9 cellular contexts compared by ENCODE assay signal in the genomic region with DNA sequence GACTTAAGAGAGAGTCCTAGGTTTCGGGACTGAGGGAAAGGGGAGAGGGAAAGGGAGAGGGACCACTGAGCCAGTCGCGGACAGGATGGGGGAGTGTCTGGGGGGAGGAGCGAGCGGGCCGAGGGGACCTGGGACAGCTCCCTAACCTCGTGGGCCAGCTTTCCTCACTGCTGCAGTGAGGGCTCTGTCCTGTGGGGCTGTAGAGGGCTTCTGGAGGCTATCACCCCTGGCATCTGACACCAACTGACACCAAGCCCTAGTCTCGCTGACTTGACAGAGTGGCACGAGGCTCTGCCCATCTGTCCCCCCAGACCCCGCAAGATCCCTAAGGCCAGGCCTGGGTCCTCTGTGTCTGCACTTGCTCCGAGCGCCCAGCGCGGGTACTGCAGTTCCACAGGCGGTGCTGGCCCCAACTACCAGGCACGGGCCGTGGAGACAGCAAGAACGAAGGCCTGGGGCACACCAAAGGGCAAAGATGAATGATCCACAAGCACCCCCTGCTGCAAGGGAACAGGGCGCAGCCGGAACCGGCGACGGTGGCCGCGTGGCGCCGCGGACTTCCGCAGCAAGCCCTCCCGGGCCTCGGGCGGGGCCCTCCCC. TPM values are rescaled to one million over a fixed set of nuclear protein-coding genes. Genes with fewer than 3 reads are reported as not detected.
DNase-seq lines count a peak whose midpoint lies in the region; ATAC-seq, FAIRE-seq and TF ChIP-seq lines count a peak whose summit lies in the region.
"Had no signal": no experiment of that assay in that cellular context is flagged by ENCODE, and none has a peak within 500 bp of the region (broad histone marks: within the 10 kb centered on the region; RNA-seq: fewer than 3 reads in every experiment).

No MANE protein-coding gene starts in this region.

- no peaks in the 10 kb centered on the region for H3K79me2 ChIP-seq in HepG2 (ENCODE audit: insufficient read depth, low read length)

- intact Hi-C loops in HepG2 (cut with micrococcal nuclease; ENCODE audit: unreplicated experiment): no loop called here

- POLR2A ChIA-PET in HepG2 (lab: Yijun Ruan, JAX): interaction anchor here (1.0 to 2.0 kb wide), 3 partner anchors 19 to 153 kb away, joined by 3 to 10 read pairs (median 9); no protein-coding TSS in a partner anchor

- H3K9ac ChIP-seq in HepG2 (ENCODE audit: insufficient read depth, low read depth, low read length): peak overlapping the region; percentile 71

- TF ChIP-seq RAD21 in HepG2 (CRISPR knock-in tag; IDR thresholded peaks at IDR 0.05): no peak

- H3K9me3 ChIP-seq in HepG2 (ENCODE audit: low read length): no peaks in the 10 kb centered on the region

- in situ Hi-C loops in HepG2 (cut with HindIII; ENCODE audit: extremely low pct_ligation_motif_present, low pct_unique_long_range_greater_than_20kb): loop anchor here (5.0 kb wide), 1 partner anchor 37 kb away; no protein-coding TSS in a partner anchor

- no peak for FAIRE-seq in HepG2 (lab: Jason Lieb, UNC)

- DNase-seq in AG10803 (ENCODE audit: low read depth): peak; percentile 21
- peak in 1 of 2 donors; percentile 34 for DNase-seq in cardiac fibroblast (ENCODE audit: low read depth in 2 of 2)
- DNase-seq in HepG2 (ENCODE audit: low spot score): no peak
- peak; percentile 46 for DNase-seq in stimulated activated naive CD4-positive, alpha-beta T cell treated with Interleukin-2 at 50 U/mL for 16 hours (lab: John Stamatoyannopoulos, UW)
- no peak for DNase-seq in T1000 (lab: John Stamatoyannopoulos, UW)

- TF ChIP-seq POLR2A in HepG2 (IDR thresholded peaks at IDR 0.05; ENCODE audit: insufficient read depth in 1 of 2, low read depth in 2 of 2, low read length in 2 of 2): no peak

- ATAC-seq in GM18511 (IDR thresholded peaks at IDR 0.05; ENCODE audit: unreplicated experiment) (peak; percentile 47), HG02943 (IDR thresholded peaks at IDR 0.05; ENCODE audit: low read depth, unreplicated experiment) (peak; percentile 34), HepG2 (peak; percentile 67)

- CTCF ChIA-PET in HepG2 (lab: Yijun Ruan, JAX; ENCODE audit: low intra/inter-chr PET ratio, low total read pairs): interaction anchor here (2.5 kb wide), 1 partner anchor 38 kb away, joined by 17 read pairs; no protein-coding TSS in a partner anchor

- TF ChIP-seq CTCF in AG10803 (conservative IDR thresholded peaks at IDR 0.05; ENCODE audit: low read length) (no peak; the same call in 1 of the 2 replicates), cardiac fibroblast (IDR thresholded peaks at IDR 0.05; ENCODE audit: low read depth, low read length) (peak; percentile 13), HepG2 (CRISPR knock-in tag; IDR thresholded peaks at IDR 0.05) (peak; percentile 34)

- no peaks in the 10 kb centered on the region; a peak in 1 of 5 replicates for H3K36me3 ChIP-seq in HepG2 (replicated peaks in 1 of 2; ENCODE audit: control insufficient read depth in 1 of 2, insufficient read depth in 2 of 2, low read length in 2 of 2)

- H3K4me3 ChIP-seq in AG10803 (ENCODE audit: low read length): peak overlapping the region; percentile 59
- H3K4me3 ChIP-seq in cardiac fibroblast (replicated peaks in 1 of 2; ENCODE audit: low read depth in 2 of 2, low read length in 2 of 2): peak overlapping the region; percentile 64 to 70
- H3K4me3 ChIP-seq in HepG2 (replicated peaks in 1 of 3; ENCODE audit: insufficient read depth in 1 of 3, low read depth in 2 of 3, low read length in 3 of 3): peak overlapping the region; percentile 62 to 78 (median 73); a peak in 5 of 6 replicates

- no TSS peak for BruUV-seq in HepG2 (replicated peaks; lab: Mats Ljungman, UMichigan)

- peak overlapping the region; percentile 84 for H3K4me2 ChIP-seq in HepG2 (ENCODE audit: low read depth, low read length)

- no peaks in the 10 kb centered on the region for H4K20me1 ChIP-seq in HepG2 (ENCODE audit: insufficient read depth, low read length)

- TF ChIP-seq EP300 in HepG2 (IDR thresholded peaks at IDR 0.05; ENCODE audit: low read depth in 2 of 2, low read length in 2 of 2) (no peak), HepG2 (CRISPR knock-in tag; IDR thresholded peaks at IDR 0.05; ENCODE audit: borderline replicate concordance) (no peak)

- no peaks in the 10 kb centered on the region; a peak in 1 of 5 replicates for H3K27me3 ChIP-seq in HepG2 (ENCODE audit: control insufficient read depth in 1 of 2, insufficient read depth in 2 of 2, low read length in 2 of 2)

- H3K27ac ChIP-seq in HepG2 (ENCODE audit: extremely low read length, insufficient read depth, low read length): peak overlapping the region; percentile 54

- WGBS in HepG2 (ENCODE audit: low lambda C conversion rate): 0% methylated on average over 3 of the region's 32 CpGs

- H3K4me1 ChIP-seq in HepG2 (ENCODE audit: insufficient read depth, low read length): peaks cover 11% of the 10 kb centered on the region

- no peak overlapping the region for H2AFZ ChIP-seq in HepG2 (ENCODE audit: low read length)

RNA-seq across cellular contexts. Expression of a gene that starts 0.5 kb away (rescaled TPM):
- polyA plus RNA-seq in PFSK-1 (2012; ENCODE audit: insufficient read length, low read depth): 69.5 TPM
- 42.4 and 52.1 TPM in 2 replicates for total RNA-seq in HepG2 (2016; rRNA removed; fragmentation: Illumina TruSeq; extraction: Trizol)
- 11.6 and 12.0 TPM in 2 replicates for total RNA-seq in HepG2 (2016; cell fraction: cytosol; rRNA removed; fragmentation: Illumina TruSeq; extraction: Trizol; ENCODE audit: low read depth)
- 39.2 and 51.8 TPM in 2 replicates for total RNA-seq in HepG2 (2016; cell fraction: insoluble cytoplasmic fraction; rRNA removed; fragmentation: Illumina TruSeq; extraction: Trizol)
- 14.9 and 17.2 TPM in 2 replicates for total RNA-seq in HepG2 (2016; cell fraction: membrane; rRNA removed; fragmentation: Illumina TruSeq; extraction: Trizol)
- total RNA-seq in HepG2 (2016; cell fraction: nucleus; rRNA removed; fragmentation: Illumina TruSeq; extraction: Trizol): 18.7 and 21.6 TPM in 2 replicates
- polyA plus RNA-seq in HepG2 (2011; rRNA removed): 9.1 and 10.9 TPM in 2 replicates
- polyA plus RNA-seq in HepG2 (2011; cell fraction: cytosol; rRNA removed): 9.4 and 15.2 TPM in 2 replicates
- 19.4 and 23.3 TPM in 2 replicates for polyA plus RNA-seq in HepG2 (2011; cell fraction: nucleus; rRNA removed)
- 8.2 and 11.4 TPM in 2 replicates for polyA plus RNA-seq in HepG2 (2012)
- polyA plus RNA-seq in HepG2 (2016; cell fraction: cytosol; fragmentation: Illumina TruSeq; extraction: Trizol; ENCODE audit: low read depth): 6.9 and 7.7 TPM in 2 replicates
- polyA plus RNA-seq in HepG2 (2016; cell fraction: insoluble cytoplasmic fraction; fragmentation: Illumina TruSeq; extraction: Trizol; ENCODE audit: low read depth): 32.6 and 41.1 TPM in 2 replicates
- polyA plus RNA-seq in HepG2 (2016; cell fraction: membrane; fragmentation: Illumina TruSeq; extraction: Trizol; ENCODE audit: low read depth): 10.1 and 11.1 TPM in 2 replicates
- polyA plus RNA-seq in HepG2 (2016; cell fraction: nucleus; fragmentation: Illumina TruSeq; extraction: Trizol; ENCODE audit: insufficient read depth, low read depth): 35.1 and 45.0 TPM in 2 replicates
- polyA minus RNA-seq in HepG2 (2011; rRNA and poly(A)+ RNA removed; ENCODE audit: low replicate concordance): 18.6 and 73.7 TPM in 2 replicates
- 5.5 and 7.6 TPM in 2 replicates for polyA minus RNA-seq in HepG2 (2011; cell fraction: cytosol; rRNA and poly(A)+ RNA removed)
- polyA minus RNA-seq in HepG2 (2011; cell fraction: nucleus; rRNA and poly(A)+ RNA removed): 3.6 and 9.3 TPM in 2 replicates

RNA-seq across cellular contexts. Expression of a gene that starts 24.1 kb away (rescaled TPM):
- polyA plus RNA-seq in PFSK-1 (2012; ENCODE audit: insufficient read length, low read depth): 0.78 TPM
- total RNA-seq in HepG2 (2016; rRNA removed; fragmentation: Illumina TruSeq; extraction: Trizol): 0.18 TPM in 1 of 2 replicates, not detected in the other
- total RNA-seq in HepG2 (2016; cell fraction: cytosol; rRNA removed; fragmentation: Illumina TruSeq; extraction: Trizol; ENCODE audit: low read depth): 1.2 TPM in 1 of 2 replicates, not detected in the other
- total RNA-seq in HepG2 (2016; cell fraction: insoluble cytoplasmic fraction; rRNA removed; fragmentation: Illumina TruSeq; extraction: Trizol): 0.22 TPM in 1 of 2 replicates, not detected in the other
- total RNA-seq in HepG2 (2016; cell fraction: membrane; rRNA removed; fragmentation: Illumina TruSeq; extraction: Trizol): 0.19 and 0.21 TPM in 2 replicates
- total RNA-seq in HepG2 (2016; cell fraction: nucleus; rRNA removed; fragmentation: Illumina TruSeq; extraction: Trizol): 0.50 and 0.62 TPM in 2 replicates
- 0.13 and 0.17 TPM in 2 replicates for polyA plus RNA-seq in HepG2 (2011; rRNA removed)
- polyA plus RNA-seq in HepG2 (2011; cell fraction: cytosol; rRNA removed): 0.09 and 0.21 TPM in 2 replicates
- 1.2 and 2.1 TPM in 2 replicates for polyA plus RNA-seq in HepG2 (2011; cell fraction: nucleus; rRNA removed)
- not detected in 2 replicates for polyA plus RNA-seq in HepG2 (2012)
- 0.18 TPM in 1 of 2 replicates, not detected in the other for polyA plus RNA-seq in HepG2 (2016; cell fraction: cytosol; fragmentation: Illumina TruSeq; extraction: Trizol; ENCODE audit: low read depth)
- 0.19 TPM in 1 of 2 replicates, not detected in the other for polyA plus RNA-seq in HepG2 (2016; cell fraction: insoluble cytoplasmic fraction; fragmentation: Illumina TruSeq; extraction: Trizol; ENCODE audit: low read depth)
- 0.15 TPM in 1 of 2 replicates, not detected in the other for polyA plus RNA-seq in HepG2 (2016; cell fraction: membrane; fragmentation: Illumina TruSeq; extraction: Trizol; ENCODE audit: low read depth)
- polyA plus RNA-seq in HepG2 (2016; cell fraction: nucleus; fragmentation: Illumina TruSeq; extraction: Trizol; ENCODE audit: insufficient read depth, low read depth): 0.38 TPM in 1 of 2 replicates, not detected in the other
- polyA minus RNA-seq in HepG2 (2011; rRNA and poly(A)+ RNA removed; ENCODE audit: low replicate concordance): 0.24 and 0.87 TPM in 2 replicates
- polyA minus RNA-seq in HepG2 (2011; cell fraction: cytosol; rRNA and poly(A)+ RNA removed): not detected in 2 replicates
- polyA minus RNA-seq in HepG2 (2011; cell fraction: nucleus; rRNA and poly(A)+ RNA removed): 1.3 and 1.6 TPM in 2 replicates

RNA-seq across cellular contexts. Expression of a gene that starts 24.9 kb away (rescaled TPM):
- 571 TPM for polyA plus RNA-seq in PFSK-1 (2012; ENCODE audit: insufficient read length, low read depth)
- 0.18 TPM in 1 of 2 replicates, not detected in the other for total RNA-seq in HepG2 (2016; rRNA removed; fragmentation: Illumina TruSeq; extraction: Trizol)
- not detected in 2 replicates for total RNA-seq in HepG2 (2016; cell fraction: cytosol; rRNA removed; fragmentation: Illumina TruSeq; extraction: Trizol; ENCODE audit: low read depth)
- 0.19 TPM in 1 of 2 replicates, not detected in the other for total RNA-seq in HepG2 (2016; cell fraction: insoluble cytoplasmic fraction; rRNA removed; fragmentation: Illumina TruSeq; extraction: Trizol)
- total RNA-seq in HepG2 (2016; cell fraction: membrane; rRNA removed; fragmentation: Illumina TruSeq; extraction: Trizol): 0.06 and 0.21 TPM in 2 replicates
- total RNA-seq in HepG2 (2016; cell fraction: nucleus; rRNA removed; fragmentation: Illumina TruSeq; extraction: Trizol): 0.25 and 0.85 TPM in 2 replicates
- polyA plus RNA-seq in HepG2 (2011; rRNA removed): 0.40 and 0.63 TPM in 2 replicates
- 0.28 and 0.54 TPM in 2 replicates for polyA plus RNA-seq in HepG2 (2011; cell fraction: cytosol; rRNA removed)
- polyA plus RNA-seq in HepG2 (2011; cell fraction: nucleus; rRNA removed): 0.54 and 0.85 TPM in 2 replicates
- 1.5 and 1.9 TPM in 2 replicates for polyA plus RNA-seq in HepG2 (2012)
- polyA plus RNA-seq in HepG2 (2016; cell fraction: cytosol; fragmentation: Illumina TruSeq; extraction: Trizol; ENCODE audit: low read depth): 0.10 and 0.11 TPM in 2 replicates
- 0.26 TPM in 1 of 2 replicates, not detected in the other for polyA plus RNA-seq in HepG2 (2016; cell fraction: insoluble cytoplasmic fraction; fragmentation: Illumina TruSeq; extraction: Trizol; ENCODE audit: low read depth)
- 0.49 and 1.0 TPM in 2 replicates for polyA plus RNA-seq in HepG2 (2016; cell fraction: membrane; fragmentation: Illumina TruSeq; extraction: Trizol; ENCODE audit: low read depth)
- 0.98 and 1.4 TPM in 2 replicates for polyA plus RNA-seq in HepG2 (2016; cell fraction: nucleus; fragmentation: Illumina TruSeq; extraction: Trizol; ENCODE audit: insufficient read depth, low read depth)
- polyA minus RNA-seq in HepG2 (2011; rRNA and poly(A)+ RNA removed; ENCODE audit: low replicate concordance): 1.3 TPM in 1 of 2 replicates, not detected in the other
- polyA minus RNA-seq in HepG2 (2011; cell fraction: cytosol; rRNA and poly(A)+ RNA removed): 0.99 and 1.3 TPM in 2 replicates
- polyA minus RNA-seq in HepG2 (2011; cell fraction: nucleus; rRNA and poly(A)+ RNA removed): 0.37 and 0.77 TPM in 2 replicates
- total RNA-seq: T-helper 2 cell treated with Interferon-gamma antibody and Interleukin-4, amounts not matched to agents 100 ng/mL and 5 ng/mL, for 36 hours had no signal

RNA-seq across cellular contexts. Expression of a gene that starts 47.5 kb away (rescaled TPM):
- 0.92 TPM for polyA plus RNA-seq in PFSK-1 (2012; ENCODE audit: insufficient read length, low read depth)
- total RNA-seq in HepG2 (2016; rRNA removed; fragmentation: Illumina TruSeq; extraction: Trizol): not detected in 2 replicates
- total RNA-seq in HepG2 (2016; cell fraction: cytosol; rRNA removed; fragmentation: Illumina TruSeq; extraction: Trizol; ENCODE audit: low read depth): not detected in 2 replicates
- total RNA-seq in HepG2 (2016; cell fraction: insoluble cytoplasmic fraction; rRNA removed; fragmentation: Illumina TruSeq; extraction: Trizol): not detected in 2 replicates
- total RNA-seq in HepG2 (2016; cell fraction: membrane; rRNA removed; fragmentation: Illumina TruSeq; extraction: Trizol): not detected in 2 replicates
- not detected in 2 replicates for total RNA-seq in HepG2 (2016; cell fraction: nucleus; rRNA removed; fragmentation: Illumina TruSeq; extraction: Trizol)
- polyA plus RNA-seq in HepG2 (2011; rRNA removed): not detected in 2 replicates
- not detected in 2 replicates for polyA plus RNA-seq in HepG2 (2011; cell fraction: cytosol; rRNA removed)
- polyA plus RNA-seq in HepG2 (2011; cell fraction: nucleus; rRNA removed): not detected in 2 replicates
- polyA plus RNA-seq in HepG2 (2012): not detected in 2 replicates
- polyA plus RNA-seq in HepG2 (2016; cell fraction: cytosol; fragmentation: Illumina TruSeq; extraction: Trizol; ENCODE audit: low read depth): not detected in 2 replicates
- not detected in 2 replicates for polyA plus RNA-seq in HepG2 (2016; cell fraction: insoluble cytoplasmic fraction; fragmentation: Illumina TruSeq; extraction: Trizol; ENCODE audit: low read depth)
- polyA plus RNA-seq in HepG2 (2016; cell fraction: membrane; fragmentation: Illumina TruSeq; extraction: Trizol; ENCODE audit: low read depth): not detected in 2 replicates
- polyA plus RNA-seq in HepG2 (2016; cell fraction: nucleus; fragmentation: Illumina TruSeq; extraction: Trizol; ENCODE audit: insufficient read depth, low read depth): not detected in 2 replicates
- not detected in 2 replicates for polyA minus RNA-seq in HepG2 (2011; rRNA and poly(A)+ RNA removed; ENCODE audit: low replicate concordance)
- polyA minus RNA-seq in HepG2 (2011; cell fraction: cytosol; rRNA and poly(A)+ RNA removed): not detected in 2 replicates
- polyA minus RNA-seq in HepG2 (2011; cell fraction: nucleus; rRNA and poly(A)+ RNA removed): not detected in 2 replicates
- total RNA-seq: T-helper 2 cell treated with Interferon-gamma antibody and Interleukin-4, amounts not matched to agents 100 ng/mL and 5 ng/mL, for 36 hours had no signal

RNA-seq across cellular contexts. Expression of a gene that starts 58.6 kb away (rescaled TPM):
- not detected for polyA plus RNA-seq in PFSK-1 (2012; ENCODE audit: insufficient read length, low read depth)
- total RNA-seq in HepG2 (2016; rRNA removed; fragmentation: Illumina TruSeq; extraction: Trizol): 0.02 and 0.03 TPM in 2 replicates
- not detected in 2 replicates for total RNA-seq in HepG2 (2016; cell fraction: cytosol; rRNA removed; fragmentation: Illumina TruSeq; extraction: Trizol; ENCODE audit: low read depth)
- total RNA-seq in HepG2 (2016; cell fraction: insoluble cytoplasmic fraction; rRNA removed; fragmentation: Illumina TruSeq; extraction: Trizol): 0.02 and 0.03 TPM in 2 replicates
- not detected in 2 replicates for total RNA-seq in HepG2 (2016; cell fraction: membrane; rRNA removed; fragmentation: Illumina TruSeq; extraction: Trizol)
- total RNA-seq in HepG2 (2016; cell fraction: nucleus; rRNA removed; fragmentation: Illumina TruSeq; extraction: Trizol): not detected in 2 replicates
- not detected in 2 replicates for polyA plus RNA-seq in HepG2 (2011; rRNA removed)
- polyA plus RNA-seq in HepG2 (2011; cell fraction: cytosol; rRNA removed): not detected in 2 replicates
- 0.03 TPM in 1 of 2 replicates, not detected in the other for polyA plus RNA-seq in HepG2 (2011; cell fraction: nucleus; rRNA removed)
- 0.03 TPM in 1 of 2 replicates, not detected in the other for polyA plus RNA-seq in HepG2 (2012)
- polyA plus RNA-seq in HepG2 (2016; cell fraction: cytosol; fragmentation: Illumina TruSeq; extraction: Trizol; ENCODE audit: low read depth): not detected in 2 replicates
- polyA plus RNA-seq in HepG2 (2016; cell fraction: insoluble cytoplasmic fraction; fragmentation: Illumina TruSeq; extraction: Trizol; ENCODE audit: low read depth): not detected in 2 replicates
- polyA plus RNA-seq in HepG2 (2016; cell fraction: membrane; fragmentation: Illumina TruSeq; extraction: Trizol; ENCODE audit: low read depth): not detected in 2 replicates
- polyA plus RNA-seq in HepG2 (2016; cell fraction: nucleus; fragmentation: Illumina TruSeq; extraction: Trizol; ENCODE audit: insufficient read depth, low read depth): not detected in 2 replicates
- not detected in 2 replicates for polyA minus RNA-seq in HepG2 (2011; rRNA and poly(A)+ RNA removed; ENCODE audit: low replicate concordance)
- not detected in 2 replicates for polyA minus RNA-seq in HepG2 (2011; cell fraction: cytosol; rRNA and poly(A)+ RNA removed)
- not detected in 2 replicates for polyA minus RNA-seq in HepG2 (2011; cell fraction: nucleus; rRNA and poly(A)+ RNA removed)

Comparison
In these comparisons a context has a peak if more than half of its experiments do, and no peak if none do; other contexts are left out.
1. DNase-seq: peak in AG10803 (single experiment) and stimulated activated naive CD4-positive, alpha-beta T cell treated with Interleukin-2 at 50 U/mL for 16 hours (single experiment); none in HepG2 (single experiment) and T1000 (single experiment).
2. Peak in every context shown above with its lines, with median percentiles within 50 percentile points of each other: H3K4me3 ChIP-seq and ATAC-seq.